12 cellular contexts compared by ENCODE assay signal in the genomic region with DNA sequence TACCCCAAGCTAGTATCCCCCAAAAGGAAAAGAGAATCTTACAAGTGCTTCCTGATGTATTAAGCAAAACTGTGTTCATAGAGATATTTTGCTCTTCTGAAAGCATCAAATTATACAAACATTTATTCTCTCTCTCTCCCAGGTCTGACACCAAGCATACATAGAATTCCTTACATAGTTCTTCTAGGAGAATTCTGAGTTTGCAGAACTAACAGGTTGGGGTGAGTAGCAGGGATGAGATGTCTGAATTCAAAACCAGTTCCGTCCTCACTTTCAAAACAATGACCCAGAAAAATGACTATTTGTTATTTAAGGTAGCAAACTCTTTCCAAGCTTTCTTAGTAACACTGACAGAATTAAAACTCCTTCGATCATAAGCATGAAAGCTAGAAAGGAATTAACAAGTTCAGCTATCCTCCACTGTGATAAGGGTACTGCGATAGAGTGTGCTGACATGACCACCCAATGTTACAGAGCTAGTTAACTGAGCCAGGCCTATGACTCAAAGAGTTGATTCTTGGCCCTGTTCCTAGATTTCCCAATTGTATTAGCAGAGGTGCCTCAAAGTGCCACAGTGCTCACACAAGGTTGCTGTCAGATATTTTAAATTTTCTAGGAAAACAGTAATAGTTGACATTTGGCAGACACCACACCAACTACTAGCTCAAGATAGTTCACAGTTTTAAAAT.
DNase-seq lines count a peak whose midpoint lies in the region; ATAC-seq and TF ChIP-seq lines count a peak whose summit lies in the region.
"Had no signal": no experiment of that assay in that cellular context is flagged by ENCODE, and none has a peak within 500 bp of the region (broad histone marks: within the 10 kb centered on the region; RNA-seq: fewer than 3 reads in every experiment).

No MANE protein-coding gene starts in this region.

- WGBS in testis, 2 donors, result 48% methylated on average over 3 of the region's 3 CpGs

- H3K36me3 ChIP-seq in testis (ENCODE audit: low read depth, missing control alignments), result no peaks in the 10 kb centered on the region
- H3K36me3 ChIP-seq: BLaER1 treated with 17β-estradiol and CSF1 and Interleukin-3, amounts not matched to agents 10 nM and 100 nM had no signal

- H3K27ac ChIP-seq in testis, result no peak overlapping the region
- H3K27ac ChIP-seq: BLaER1 treated with 17β-estradiol and CSF1 and Interleukin-3, amounts not matched to agents 10 nM and 100 nM had no signal

- no peak for TF ChIP-seq CTCF in epithelial cell of esophagus (IDR thresholded peaks at IDR 0.05; ENCODE audit: insufficient read depth, low read depth, low read length, missing control alignments)
- no peak for TF ChIP-seq CTCF in testis (IDR thresholded peaks at IDR 0.05)

- DNase-seq in AG08395 (ENCODE audit: low spot score), result peak; percentile 57
- peak; percentile 22 to 74 for DNase-seq in NCI-H446 (lab: John Stamatoyannopoulos, UW)
- DNase-seq in epithelial cell of esophagus (ENCODE audit: low read depth), result peak; percentile 80
- DNase-seq in lung microvascular endothelial cell (ENCODE audit: low read depth in 2 of 2), result peak; percentile 41 to 65
- no peak for DNase-seq in testis
- DNase-seq in 8988T, result no peak
- DNase-seq: NCI-H1092 treated with DMSO at 0.1 percent for 48 hours; NK-92 treated with Interleukin-12 subunit alpha and Interleukin-12 subunit beta, amount 100 ng/mL, for 24 hours had no signal

- intact Hi-C loops in testis (cut with DNase I; ENCODE audit: low total_unique reads), result no loop called here

- H3K9me3 ChIP-seq in testis, result no peaks in the 10 kb centered on the region

- TF ChIP-seq POLR2A in testis (IDR thresholded peaks at IDR 0.05), result no peak

- H3K4me3 ChIP-seq in epithelial cell of esophagus (ENCODE audit: low read length) (no peak overlapping the region), testis (no peak overlapping the region)
- H3K4me3 ChIP-seq: BLaER1 treated with 17β-estradiol and CSF1 and Interleukin-3, amounts not matched to agents 10 nM and 100 nM; lung had no signal

- no peaks in the 10 kb centered on the region for H3K27me3 ChIP-seq in testis
- H3K27me3 ChIP-seq: BLaER1 treated with 17β-estradiol and CSF1 and Interleukin-3, amounts not matched to agents 10 nM and 100 nM had no signal

- peaks cover 8% of the 10 kb centered on the region for H3K4me1 ChIP-seq in testis

- ATAC-seq in GM18498 (IDR thresholded peaks at IDR 0.05; ENCODE audit: unreplicated experiment), result no peak
- ATAC-seq in GM18909 (IDR thresholded peaks at IDR 0.05; ENCODE audit: poor library complexity, unreplicated experiment), result no peak

Comparison
In these comparisons a context has a peak if more than half of its experiments do, and no peak if none do; other contexts are left out.
1. DNase-seq: peak in AG08395 (single experiment), NCI-H446 (2 of 2), epithelial cell of esophagus (single experiment) and lung microvascular endothelial cell (2 of 2); none in testis (single experiment) and 8988T (single experiment).